In genomic region chr1:189431437-189431836, GRCh38 we compare ENCODE assay signal across 20 cellular contexts.
DNase-seq lines count a peak whose midpoint lies in the region; ATAC-seq and TF ChIP-seq lines count a peak whose summit lies in the region.
"Had no signal": no experiment of that assay in that cellular context is flagged by ENCODE, and none has a peak within 500 bp of the region (broad histone marks: within the 10 kb centered on the region; RNA-seq: fewer than 3 reads in every experiment).

No MANE protein-coding gene starts in this region.

- no peak overlapping the region for H2BK5ac ChIP-seq in neuronal stem cell (ENCODE audit: low read length)

- no peak overlapping the region for H2BK15ac ChIP-seq in neuronal stem cell (ENCODE audit: low read length)

- no peak overlapping the region for H3K27ac ChIP-seq in neuronal stem cell (replicated peaks; ENCODE audit: low read length)
- H3K27ac ChIP-seq: ovary, SK-N-MC had no signal

- no CpG with 5 or more reads among the region's 2 CpGs for WGBS in neuronal stem cell (ENCODE audit: extremely low coverage in 2 of 2, insufficient read length in 2 of 2, insufficient replicate concordance in 1 of 2), 2 donors

- ATAC-seq in GM18870 (IDR thresholded peaks at IDR 0.05; ENCODE audit: unreplicated experiment) = no peak
- ATAC-seq in SK-N-SH treated with all-trans-retinoic acid at 6 μM for 48 hours = no peak
- ATAC-seq: activated CD4-positive, alpha-beta T cell treated with anti-CD3 and anti-CD28 coated beads for 36 hours; right cardiac atrium had no signal

- H3K36me3 ChIP-seq in neuronal stem cell (replicated peaks in 1 of 2; ENCODE audit: control insufficient read depth in 2 of 2, insufficient read depth in 2 of 2, low read length in 2 of 2) = no peaks in the 10 kb centered on the region
- H3K36me3 ChIP-seq: ovary had no signal

- H2BK120ac ChIP-seq in neuronal stem cell (ENCODE audit: low read depth, low read length) = no peak overlapping the region

- H3K18ac ChIP-seq in neuronal stem cell (ENCODE audit: low read length) = no peak overlapping the region

- H2AFZ ChIP-seq in neuronal stem cell (ENCODE audit: low read length) = peak overlapping the region; percentile 42

- H3K79me1 ChIP-seq in neuronal stem cell (ENCODE audit: low read depth, low read length) = no peaks in the 10 kb centered on the region

- H3K4ac ChIP-seq in neuronal stem cell (ENCODE audit: low read length) = no peak overlapping the region

- H3K4me2 ChIP-seq in neuronal stem cell (ENCODE audit: insufficient read depth, low read length, poor library complexity, severe bottlenecking) = no peak overlapping the region

- no peak overlapping the region for H4K91ac ChIP-seq in neuronal stem cell (ENCODE audit: low read depth, low read length, poor library complexity)

- H3K9me3 ChIP-seq in neuronal stem cell (replicated peaks in 1 of 2; ENCODE audit: control insufficient read depth in 2 of 2, insufficient read depth in 1 of 2, low read depth in 1 of 2, low read length in 2 of 2) = no peaks in the 10 kb centered on the region
- H3K9me3 ChIP-seq: ovary had no signal

- no peak for TF ChIP-seq CTCF in choroid plexus epithelial cell (conservative IDR thresholded peaks at IDR 0.05; ENCODE audit: low read depth, low read length)

- no peak overlapping the region for H3K23ac ChIP-seq in neuronal stem cell (ENCODE audit: low read depth, low read length, poor library complexity)

- no peaks in the 10 kb centered on the region for H3K27me3 ChIP-seq in neuronal stem cell (ENCODE audit: control insufficient read depth in 3 of 3, insufficient read depth in 3 of 3, low read depth in 1 of 3, low read length in 3 of 3)
- H3K27me3 ChIP-seq: ovary had no signal

- H3K4me3 ChIP-seq in choroid plexus epithelial cell (ENCODE audit: low read depth, low read length) (no peak overlapping the region), neuronal stem cell (ENCODE audit: low read length in 2 of 2) (no peak overlapping the region)
- H3K4me3 ChIP-seq: ovary, SK-N-MC had no signal

- no peak overlapping the region for H3K14ac ChIP-seq in neuronal stem cell (ENCODE audit: low read length)

- DNase-seq in Kasumi-1 (lab: John Stamatoyannopoulos, UW) = peak; percentile 5 to 12
- DNase-seq in OCI-M1 (lab: John Stamatoyannopoulos, UW) = peak; percentile 44
- DNase-seq in choroid plexus epithelial cell (ENCODE audit: low read depth) = peak; percentile 46
- no peak for DNase-seq in neuronal stem cell (ENCODE audit: low spot score)
- no peak for DNase-seq in T-helper 1 cell
- DNase-seq: activated CD4-positive, alpha-beta T cell treated with anti-CD3 and anti-CD28 coated beads for 36 hours; CD8-positive, alpha-beta memory T cell; cortex of kidney; DMS79; foreskin melanocyte; GOT3; hippocampal formation; NCI-H1436 treated with DMSO at 0.1 percent for 48 hours; NCI-H774; ovary; right cardiac atrium; T1000 had no signal

- no peak overlapping the region for H2BK12ac ChIP-seq in neuronal stem cell (ENCODE audit: low read length)

- H3K9ac ChIP-seq in neuronal stem cell (ENCODE audit: low read depth, low read length, poor library complexity) = no peak overlapping the region

- H2AK5ac ChIP-seq in neuronal stem cell (ENCODE audit: low read depth, low read length) = no peak overlapping the region

- H3K4me1 ChIP-seq in neuronal stem cell (ENCODE audit: control insufficient read depth in 2 of 2, insufficient read depth in 1 of 2, low read depth in 1 of 2, low read length in 2 of 2) = no peaks in the 10 kb centered on the region

- no peak overlapping the region for H4K8ac ChIP-seq in neuronal stem cell (ENCODE audit: low read depth, low read length)

TF ChIP-seq in SK-N-SH treated with all-trans-retinoic acid at 6 μM for 48 hours, 23 proteins besides CTCF, POLR2A, EP300 and RAD21:
- TF ChIP-seq TOX (CRISPR knock-in tag; IDR thresholded peaks at IDR 0.05; ENCODE audit: borderline replicate concordance) (no peak), PATZ1 (CRISPR knock-in tag; IDR thresholded peaks at IDR 0.05; ENCODE audit: borderline replicate concordance) (no peak), SNAI2 (CRISPR knock-in tag; IDR thresholded peaks at IDR 0.05) (no peak)

Comparison
In these comparisons a context has a peak if more than half of its experiments do, and no peak if none do; other contexts are left out.
1. DNase-seq: peak in Kasumi-1 (2 of 2), OCI-M1 (single experiment) and choroid plexus epithelial cell (single experiment); none in neuronal stem cell (single experiment) and T-helper 1 cell (0 of 5).